ENCODE assay signal across 8 cellular contexts in the genomic region with DNA sequence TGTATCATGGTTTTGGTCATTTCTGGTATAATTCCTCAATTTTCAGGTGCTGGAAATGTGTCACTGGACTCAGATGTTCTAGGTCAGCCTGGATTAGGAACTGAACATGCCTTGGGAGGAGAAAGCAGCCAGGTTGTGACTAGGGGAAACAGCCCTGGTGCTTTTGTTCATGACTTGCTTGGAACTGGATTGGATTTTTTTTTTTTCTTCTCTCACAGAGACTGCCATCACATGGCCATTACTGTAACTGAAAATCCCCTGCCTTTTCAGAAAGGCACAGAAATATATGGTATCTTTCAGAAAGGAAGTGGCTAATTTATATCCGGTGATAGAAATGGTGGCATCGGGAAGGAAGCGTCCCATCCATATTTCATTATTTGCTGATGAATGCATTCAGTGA. TPM values are rescaled to one million over a fixed set of nuclear protein-coding genes. Genes with fewer than 3 reads are reported as not detected.
DNase-seq lines count a peak whose midpoint lies in the region; ATAC-seq and TF ChIP-seq lines count a peak whose summit lies in the region.

No MANE protein-coding gene starts in this region.

- H3K27me3 ChIP-seq in AG04450 (ENCODE audit: control insufficient read depth, insufficient read depth, low read length) = no peaks in the 10 kb centered on the region
- no peaks in the 10 kb centered on the region for H3K27me3 ChIP-seq in mucosa of rectum (ENCODE audit: control insufficient read depth in 2 of 2, insufficient read depth in 2 of 2, low read length in 2 of 2)

- TF ChIP-seq CTCF in AG04450 (IDR thresholded peaks at IDR 0.05; ENCODE audit: low read depth, low read length) (peak; percentile 47), brain (conservative IDR thresholded peaks at IDR 0.05) (peak in 1 of 2 experiments; percentile 41)

- peak overlapping the region; percentile 94 for H3K27ac ChIP-seq in AG04450 (ENCODE audit: low read depth, low read length)
- peak overlapping the region; percentile 59 to 75 for H3K27ac ChIP-seq in mucosa of rectum (ENCODE audit: low read depth in 2 of 2, low read length in 2 of 2)

- no peaks in the 10 kb centered on the region for H3K36me3 ChIP-seq in mucosa of rectum (ENCODE audit: control insufficient read depth in 2 of 2, insufficient read depth in 2 of 2, low read length in 2 of 2)

- no peaks in the 10 kb centered on the region for H3K9me3 Mint-ChIP-seq in brain
- no peaks in the 10 kb centered on the region for H3K9me3 Mint-ChIP-seq in activated T-cell treated with anti-CD3 and anti-CD28 coated beads, Interleukin-2, amount 50 U/mL, for 72 hours

- H3K9ac ChIP-seq in mucosa of rectum (ENCODE audit: low read depth in 1 of 2, low read length in 2 of 2) = no peak overlapping the region

- H3K4me3 ChIP-seq in AG04450 (ENCODE audit: low read depth, low read length) = no peak overlapping the region
- no peak overlapping the region for H3K4me3 ChIP-seq in mucosa of rectum (ENCODE audit: low read length in 2 of 2)

- no peaks in the 10 kb centered on the region for H3K27me3 Mint-ChIP-seq in brain
- H3K27me3 Mint-ChIP-seq in activated T-cell treated with anti-CD3 and anti-CD28 coated beads, Interleukin-2, amount 50 U/mL, for 72 hours (ENCODE audit: low read depth) = peaks cover 18% of the 10 kb centered on the region

- DNase-seq in AG04450 (ENCODE audit: low read depth, low spot score) (no peak), NCI-H1694 treated with DMSO at 0.1 percent for 48 hours (lab: John Stamatoyannopoulos, UW) (no peak)
- no peak for DNase-seq in stimulated activated CD4-positive, alpha-beta T cell treated with anti-CD3 and anti-CD28 coated beads, Interleukin-4, amount 100 ng/mL, for 4 hours
- DNase-seq in activated T-cell treated with anti-CD3 and anti-CD28 coated beads, Interleukin-2, amount 50 U/mL, for 72 hours = no peak

- CTCF ChIA-PET in AG04450 (lab: Charles Lee) = no interaction called here

- H3K4me3 Mint-ChIP-seq in brain = peak overlapping the region in 1 of 5 experiments; percentile 52
- H3K4me3 Mint-ChIP-seq in activated T-cell treated with anti-CD3 and anti-CD28 coated beads, Interleukin-2, amount 50 U/mL, for 72 hours = no peak overlapping the region

- no peaks in the 10 kb centered on the region for H3K9me3 ChIP-seq in AG04450 (ENCODE audit: control insufficient read depth, insufficient read depth, low read length)
- H3K9me3 ChIP-seq in mucosa of rectum (ENCODE audit: control insufficient read depth in 2 of 2, low read length in 2 of 2) = no peaks in the 10 kb centered on the region

- ATAC-seq in GM18873 (IDR thresholded peaks at IDR 0.05; ENCODE audit: low FRiP score, unreplicated experiment) = peak; percentile 66
- ATAC-seq in HG03558 (IDR thresholded peaks at IDR 0.05; ENCODE audit: extremely low read depth, unreplicated experiment) = peak; percentile 36
- ATAC-seq in activated T-cell treated with anti-CD3 and anti-CD28 coated beads, Interleukin-2, amount 50 U/mL, for 72 hours (replicated peaks in 1 of 2) = no peak

- POLR2A ChIA-PET in AG04450 (lab: Yijun Ruan, JAX) = interaction anchor here (0.9 kb wide), 1 partner anchor 52 kb away, joined by 3 read pairs; no protein-coding TSS in a partner anchor

- H3K4me1 ChIP-seq in mucosa of rectum (ENCODE audit: control insufficient read depth in 2 of 2, insufficient read depth in 2 of 2, low read length in 2 of 2) = peaks cover 7 to 39% of the 10 kb centered on the region in 2 donors

- peaks cover 90% of the 10 kb centered on the region for H3K4me1 Mint-ChIP-seq in brain
- peaks cover 49% of the 10 kb centered on the region for H3K4me1 Mint-ChIP-seq in activated T-cell treated with anti-CD3 and anti-CD28 coated beads, Interleukin-2, amount 50 U/mL, for 72 hours (ENCODE audit: low read depth)

- peak overlapping the region; percentile 61 to 92 (median 83) for H3K27ac Mint-ChIP-seq in brain
- no peak overlapping the region for H3K27ac Mint-ChIP-seq in activated T-cell treated with anti-CD3 and anti-CD28 coated beads, Interleukin-2, amount 50 U/mL, for 72 hours

- H3K36me3 Mint-ChIP-seq in brain = peaks cover 30% of the 10 kb centered on the region
- no peaks in the 10 kb centered on the region for H3K36me3 Mint-ChIP-seq in activated T-cell treated with anti-CD3 and anti-CD28 coated beads, Interleukin-2, amount 50 U/mL, for 72 hours (ENCODE audit: insufficient read depth in 2 of 2)

RNA-seq across cellular contexts. Expression of a gene that starts 34.6 kb away (rescaled TPM):
- 598 and 728 TPM in 2 replicates for polyA plus RNA-seq in AG04450 (2011; rRNA removed)
- polyA minus RNA-seq in AG04450 (2011; rRNA and poly(A)+ RNA removed) = 461 and 647 TPM in 2 replicates
- polyA plus RNA-seq in brain (ENCODE audit: insufficient read depth, low read depth, low replicate concordance) = 35.8 TPM
- total RNA-seq in activated T-cell treated with anti-CD3 and anti-CD28 coated beads, Interleukin-2, amount 50 U/mL, for 72 hours = 10 to 100 TPM; 10.5 to 13.2 TPM

Comparison
In these comparisons a context has a peak if more than half of its experiments do, and no peak if none do; other contexts are left out.
1. ATAC-seq: peak in GM18873 (single experiment) and HG03558 (single experiment); none in activated T-cell treated with anti-CD3 and anti-CD28 coated beads, Interleukin-2, amount 50 U/mL, for 72 hours (0 of 2).
2. RNA of a gene that starts 34.6 kb away (polyA plus RNA-seq): 598 to 728 TPM in AG04450; 35.8 TPM in brain (single experiment); every median in the first group is over 10 times any median in the second.